In genomic region chr2:148071351-148071750, GRCh38 we compare ENCODE assay signal across 22 cellular contexts.
"Had no signal": no experiment of that assay in that cellular context is flagged by ENCODE, and none has a peak within 500 bp of the region (broad histone marks: within the 10 kb centered on the region; RNA-seq: fewer than 3 reads in every experiment).

No MANE protein-coding gene starts in this region.

- DNase-seq: heart left ventricle, heart right ventricle, hippocampal formation, hypothalamus, immature natural killer cell, islet precursor cell, kidney, kidney glomerular epithelial cell, left cardiac atrium, left lung, left ventricle myocardium inferior, left ventricle myocardium superior, lower lobe of right lung, mammary epithelial cell, mesenchymal stem cell, mesendoderm, midbrain had no signal

- FAIRE-seq: islet of Langerhans, keratinocyte, kidney had no signal

- H3K27me3 ChIP-seq: heart left ventricle, heart right ventricle, hepatocyte, left lung had no signal

- ATAC-seq: heart left ventricle, heart right ventricle, left cardiac atrium, left lobe of liver, left lung, left ventricle myocardium superior, lower lobe of right lung had no signal

- H3K4me1 ChIP-seq: left lung, lower lobe of right lung had no signal

- H3K36me3 ChIP-seq: heart left ventricle, heart right ventricle, left lung, left ventricle myocardium inferior, lower lobe of right lung had no signal

- H3K4me3 ChIP-seq: heart left ventricle, heart right ventricle, hepatocyte, left lung, left ventricle myocardium inferior, lower lobe of right lung, lung had no signal

- H3K27ac ChIP-seq: heart left ventricle, heart right ventricle, hepatocyte, left lung, left ventricle myocardium inferior, lower lobe of right lung had no signal

- H3K9me3 ChIP-seq: heart left ventricle, heart right ventricle, left lung, left ventricle myocardium inferior, lower lobe of right lung had no signal
